ENCODE assay signal across 30 cellular contexts in genomic region chr6:68364276-68364785, GRCh38.
"Had no signal": no experiment of that assay in that cellular context is flagged by ENCODE, and none has a peak within 500 bp of the region (broad histone marks: within the 10 kb centered on the region; RNA-seq: fewer than 3 reads in every experiment).

No MANE protein-coding gene starts in this region.

- H3K27me3 ChIP-seq: body of pancreas, Peyer's patch had no signal

- DNase-seq: activated CD4-positive, alpha-beta T cell treated with anti-CD3 and anti-CD28 coated beads for 36 hours; activated CD4-positive, alpha-beta T cell treated with anti-CD3 and anti-CD28 coated beads, Interleukin-2, amount 10 ng/mL, durations not matched to agents 7 days and 5 days; activated CD4-positive, alpha-beta T cell treated with anti-CD3 and anti-CD28 coated beads, Interleukin-2, amount 50 U/mL, for 48 hours; activated CD8-positive, alpha-beta memory T cell treated with anti-CD3 and anti-CD28 coated beads, Interleukin-2, amount 10 ng/mL, durations not matched to agents 7 days and 5 days; activated CD8-positive, alpha-beta memory T cell treated with anti-CD3 and anti-CD28 coated beads, Interleukin-2, amount 50 U/mL, for 48 hours; activated effector memory CD4-positive, alpha-beta T cell treated with Interleukin-2 at 50 U/mL for 16 hours; activated naive CD4-positive, alpha-beta T cell treated with anti-CD3 and anti-CD28 coated beads, Interleukin-2, amount 10 ng/mL, durations not matched to agents 7 days and 5 days; activated naive CD8-positive, alpha-beta T cell treated with anti-CD3 and anti-CD28 coated beads, Interleukin-2, amount 50 U/mL, for 24 hours; activated T-cell treated with anti-CD3 and anti-CD28 coated beads, Interleukin-2, amount 50 U/mL, for 48 hours; anterior cingulate cortex; body of pancreas; caudate nucleus; NCI-H1092 treated with DMSO at 0.1 percent for 48 hours; NCI-H1417; NCI-H146; NCI-H187; NCI-H2029 treated with DMSO at 0.1 percent for 48 hours; NCI-H2171 treated with DMSO at 0.1 percent for 48 hours; NCI-H2227 treated with DMSO at 0.1 percent for 48 hours; NCI-H510A treated with DMSO at 0.1 percent for 48 hours; NCI-H526 treated with DMSO at 0.1 percent for 48 hours; NCI-H774; NK-92 treated with Interleukin-12 subunit alpha and Interleukin-12 subunit beta, amount 100 ng/mL, for 24 hours; PC-3; Peyer's patch; SIG-M5 had no signal

- H3K36me3 Mint-ChIP-seq: activated CD8-positive, alpha-beta memory T cell treated with anti-CD3 and anti-CD28 coated beads, Interleukin-2, amount 10 ng/mL, durations not matched to agents 7 days and 5 days; activated naive CD4-positive, alpha-beta T cell treated with anti-CD3 and anti-CD28 coated beads, Interleukin-2, amount 10 ng/mL, durations not matched to agents 7 days and 5 days; activated naive CD8-positive, alpha-beta T cell had no signal

- H3K27me3 Mint-ChIP-seq: activated CD4-positive, alpha-beta T cell treated with anti-CD3 and anti-CD28 coated beads for 36 hours; activated CD4-positive, alpha-beta T cell treated with anti-CD3 and anti-CD28 coated beads, Interleukin-2, amount 10 ng/mL, durations not matched to agents 7 days and 5 days; activated CD8-positive, alpha-beta memory T cell treated with anti-CD3 and anti-CD28 coated beads, Interleukin-2, amount 10 ng/mL, durations not matched to agents 7 days and 5 days; activated naive CD4-positive, alpha-beta T cell treated with anti-CD3 and anti-CD28 coated beads, Interleukin-2, amount 10 ng/mL, durations not matched to agents 7 days and 5 days; activated naive CD8-positive, alpha-beta T cell; activated naive CD8-positive, alpha-beta T cell treated with anti-CD3 and anti-CD28 coated beads, Interleukin-2, amount 50 U/mL, for 24 hours had no signal

- H3K4me2 ChIP-seq: KMS-11 had no signal

- H3K4me3 Mint-ChIP-seq: activated CD4-positive, alpha-beta T cell treated with anti-CD3 and anti-CD28 coated beads for 36 hours; activated CD4-positive, alpha-beta T cell treated with anti-CD3 and anti-CD28 coated beads, Interleukin-2, amount 10 ng/mL, durations not matched to agents 7 days and 5 days; activated CD8-positive, alpha-beta memory T cell treated with anti-CD3 and anti-CD28 coated beads, Interleukin-2, amount 10 ng/mL, durations not matched to agents 7 days and 5 days; activated naive CD4-positive, alpha-beta T cell treated with anti-CD3 and anti-CD28 coated beads, Interleukin-2, amount 10 ng/mL, durations not matched to agents 7 days and 5 days; activated naive CD8-positive, alpha-beta T cell; activated naive CD8-positive, alpha-beta T cell treated with anti-CD3 and anti-CD28 coated beads, Interleukin-2, amount 50 U/mL, for 24 hours; WTC11 had no signal

- H3K36me3 ChIP-seq: Peyer's patch had no signal

- H3K4me1 Mint-ChIP-seq: activated CD4-positive, alpha-beta T cell treated with anti-CD3 and anti-CD28 coated beads for 36 hours; activated CD4-positive, alpha-beta T cell treated with anti-CD3 and anti-CD28 coated beads, Interleukin-2, amount 10 ng/mL, durations not matched to agents 7 days and 5 days; activated CD8-positive, alpha-beta memory T cell treated with anti-CD3 and anti-CD28 coated beads, Interleukin-2, amount 10 ng/mL, durations not matched to agents 7 days and 5 days; activated naive CD4-positive, alpha-beta T cell treated with anti-CD3 and anti-CD28 coated beads, Interleukin-2, amount 10 ng/mL, durations not matched to agents 7 days and 5 days; activated naive CD8-positive, alpha-beta T cell treated with anti-CD3 and anti-CD28 coated beads, Interleukin-2, amount 50 U/mL, for 24 hours had no signal

- H3K4me1 ChIP-seq: body of pancreas, Peyer's patch had no signal

- H3K9ac ChIP-seq: KMS-11 had no signal

- H3K4me3 ChIP-seq: body of pancreas, Peyer's patch had no signal

- H3K27ac ChIP-seq: body of pancreas, KMS-11, Peyer's patch, RWPE1 had no signal

- H3K9me3 ChIP-seq: body of pancreas, Peyer's patch had no signal

- H3K27ac Mint-ChIP-seq: activated CD4-positive, alpha-beta T cell treated with anti-CD3 and anti-CD28 coated beads for 36 hours; activated CD4-positive, alpha-beta T cell treated with anti-CD3 and anti-CD28 coated beads, Interleukin-2, amount 10 ng/mL, durations not matched to agents 7 days and 5 days; activated CD8-positive, alpha-beta memory T cell treated with anti-CD3 and anti-CD28 coated beads, Interleukin-2, amount 10 ng/mL, durations not matched to agents 7 days and 5 days; activated naive CD4-positive, alpha-beta T cell treated with anti-CD3 and anti-CD28 coated beads, Interleukin-2, amount 10 ng/mL, durations not matched to agents 7 days and 5 days; activated naive CD8-positive, alpha-beta T cell; activated naive CD8-positive, alpha-beta T cell treated with anti-CD3 and anti-CD28 coated beads, Interleukin-2, amount 50 U/mL, for 24 hours; WTC11 had no signal
